Comparison of ENCODE assay signal across 9 cellular contexts in the genomic region with DNA sequence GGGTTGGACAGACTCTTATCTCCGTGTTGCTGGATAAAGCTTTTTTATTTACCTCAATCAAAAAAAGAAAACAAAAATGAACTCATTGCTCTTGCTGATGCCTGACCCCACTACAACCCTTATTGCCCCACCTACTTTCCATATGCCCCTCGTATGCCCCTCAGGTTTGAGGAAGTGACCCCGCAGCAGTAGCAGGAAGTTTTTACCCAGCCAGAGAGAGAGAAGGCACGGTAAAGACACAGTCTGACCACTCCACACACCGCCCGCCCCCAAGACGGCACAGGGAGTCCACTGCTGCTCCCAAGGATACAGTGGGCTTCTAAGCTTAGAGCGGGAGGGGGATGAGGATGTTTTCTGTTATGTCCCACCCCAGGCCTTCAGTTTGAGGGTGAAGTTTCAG. TPM values are rescaled to one million over a fixed set of nuclear protein-coding genes. Genes with fewer than 3 reads are reported as not detected.
A peak's percentile ranks its signal among the peaks of the same experiment; 100 is the strongest.
DNase-seq lines count a peak whose midpoint lies in the region; TF ChIP-seq lines count a peak whose summit lies in the region.
"Had no signal": no experiment of that assay in that cellular context is flagged by ENCODE, and none has a peak within 500 bp of the region (broad histone marks: within the 10 kb centered on the region; RNA-seq: fewer than 3 reads in every experiment).

No MANE protein-coding gene starts in this region.

- peak overlapping the region; percentile 92 for H3K27ac Mint-ChIP-seq in dendritic cell treated with granulocyte-macrophage colony-stimulating factor and Interleukin-4, amounts not matched to agents 40 ng/mL and 50 ng/mL, for 4 days

- 64% methylated on average over 8 of the region's 8 CpGs for WGBS in prostate gland

- H3K36me3 ChIP-seq in prostate gland, result peaks cover 0 to 11% of the 10 kb centered on the region in 2 donors

- TF ChIP-seq POLR2A in NB4 (IDR thresholded peaks at IDR 0.05; ENCODE audit: extremely low read depth, insufficient read length) (no peak), prostate gland (IDR thresholded peaks at IDR 0.05) (no peak)

- H3K27me3 Mint-ChIP-seq in dendritic cell treated with granulocyte-macrophage colony-stimulating factor and Interleukin-4, amounts not matched to agents 40 ng/mL and 50 ng/mL, for 4 days, result no peaks in the 10 kb centered on the region

- peaks cover 73% of the 10 kb centered on the region for H3K36me3 Mint-ChIP-seq in dendritic cell treated with granulocyte-macrophage colony-stimulating factor and Interleukin-4, amounts not matched to agents 40 ng/mL and 50 ng/mL, for 4 days (ENCODE audit: low read depth)

- H3K27me3 ChIP-seq in prostate gland (replicated peaks; ENCODE audit: insufficient read depth), result no peaks in the 10 kb centered on the region

- DNase-seq in GM12864 (ENCODE audit: low read depth), result no peak
- DNase-seq in NB4 (ENCODE audit: low read depth), result peak; percentile 80
- no peak for DNase-seq in prostate gland (ENCODE audit: low spot score)
- no peak for DNase-seq in NCI-H446 treated with DMSO at 0.1 percent for 48 hours (lab: John Stamatoyannopoulos, UW)
- no peak for DNase-seq in HT-29 (ENCODE audit: low spot score)
- no peak for DNase-seq in DMS53 (lab: John Stamatoyannopoulos, UW)
- no peak for DNase-seq in DMS79 (lab: John Stamatoyannopoulos, UW)
- DNase-seq: NCI-H1436 had no signal

- H3K4me3 ChIP-seq in GM12864 (ENCODE audit: low read depth, low read length) (peak overlapping the region; percentile 15), NB4 (ENCODE audit: low read depth, low read length) (peak overlapping the region; percentile 34), prostate gland (no peak overlapping the region)

- TF ChIP-seq CTCF in GM12864 (IDR thresholded peaks at IDR 0.05; ENCODE audit: low read depth, low read length, missing control alignments), result no peak
- no peak for TF ChIP-seq CTCF in NB4 (IDR thresholded peaks at IDR 0.05; ENCODE audit: low read depth, low read length)
- no peak for TF ChIP-seq CTCF in prostate gland (IDR thresholded peaks at IDR 0.05)

- H3K4me1 Mint-ChIP-seq in dendritic cell treated with granulocyte-macrophage colony-stimulating factor and Interleukin-4, amounts not matched to agents 40 ng/mL and 50 ng/mL, for 4 days (ENCODE audit: low read depth), result peaks cover 100% of the 10 kb centered on the region

- peak overlapping the region; percentile 55 to 93 for H3K27ac ChIP-seq in prostate gland

- intact Hi-C loops in dendritic cell treated with granulocyte-macrophage colony-stimulating factor and Interleukin-4, amounts not matched to agents 40 ng/mL and 50 ng/mL, for 4 days (cut with micrococcal nuclease), result no loop called here
- intact Hi-C loops in prostate gland (cut with DNase I), result no loop called here

- no peaks in the 10 kb centered on the region for H3K9me3 ChIP-seq in prostate gland

- no peaks in the 10 kb centered on the region for H3K9me3 Mint-ChIP-seq in dendritic cell treated with granulocyte-macrophage colony-stimulating factor and Interleukin-4, amounts not matched to agents 40 ng/mL and 50 ng/mL, for 4 days

- peak overlapping the region; percentile 80 for H3K4me3 Mint-ChIP-seq in dendritic cell treated with granulocyte-macrophage colony-stimulating factor and Interleukin-4, amounts not matched to agents 40 ng/mL and 50 ng/mL, for 4 days

- no peaks in the 10 kb centered on the region for H3K4me1 ChIP-seq in prostate gland (replicated peaks)

RNA-seq across cellular contexts. Expression of a gene that starts 9.8 kb away (rescaled TPM):
- total RNA-seq in prostate gland, result 10 to 100 TPM; 33.1 to 75.0 TPM
- 0.05 and 0.18 TPM in 2 replicates for total RNA-seq in HT-29 (2014; rRNA removed; shearing (Covaris generic))

Comparison
In these comparisons a context has a peak if more than half of its experiments do, and no peak if none do; other contexts are left out.
1. H3K4me3 ChIP-seq: peak in GM12864 (single experiment) and NB4 (single experiment); none in prostate gland (0 of 2).
2. RNA of a gene that starts 9.8 kb away (total RNA-seq): 33.1 to 75.0 TPM in prostate gland; 0.05 to 0.18 TPM in HT-29; every median in the first group is over 10 times any median in the second.